19 cellular contexts compared by ENCODE assay signal in the genomic region with DNA sequence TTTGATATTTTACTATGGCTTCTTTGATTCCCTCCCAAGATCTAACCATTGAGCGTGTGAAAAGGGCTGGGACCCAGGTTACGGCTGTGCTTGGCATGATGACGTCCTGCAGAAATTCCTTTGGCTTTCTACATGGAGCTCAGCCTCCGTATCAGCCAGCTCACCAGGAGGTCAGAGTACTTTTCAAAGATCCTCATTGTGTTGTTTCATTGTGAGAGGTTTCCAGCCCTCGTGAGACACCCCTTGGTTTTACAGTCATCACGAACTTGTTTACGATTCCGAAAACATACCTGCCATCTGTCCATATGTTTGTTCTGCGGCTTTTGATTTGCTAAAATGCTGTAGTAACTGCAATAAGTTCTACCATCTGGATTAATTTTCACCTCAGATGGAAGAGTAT.
"Had no signal": no experiment of that assay in that cellular context is flagged by ENCODE, and none has a peak within 500 bp of the region (broad histone marks: within the 10 kb centered on the region; RNA-seq: fewer than 3 reads in every experiment).

No MANE protein-coding gene starts in this region.

- DNase-seq: activated CD4-positive, alpha-beta T cell treated with anti-CD3 and anti-CD28 coated beads, Interleukin-2, amount 50 U/mL, for 48 hours; activated gamma-delta T cell; adrenal gland; effector CD8-positive, alpha-beta T cell; heart left ventricle; kidney; left lung; midbrain; occipital lobe; stimulated activated CD4-positive, alpha-beta T cell treated with anti-CD3 and anti-CD28 coated beads, Interleukin-12 subunit alpha, Interleukin-12 subunit beta, amount 100 ng/mL, for 4 hours; stimulated activated CD4-positive, alpha-beta T cell treated with anti-CD3 and anti-CD28 coated beads, Interleukin-1b, Interleukin-23, amount 100 ng/mL, for 48 hours; stimulated activated CD8-positive, alpha-beta memory T cell treated with anti-CD3 and anti-CD28 coated beads, Interleukin-4, amount 100 ng/mL, for 48 hours; stimulated activated naive CD4-positive, alpha-beta T cell treated with Interleukin-2 at 50 U/mL for 16 hours; thyroid gland had no signal

- H3K4me3 ChIP-seq: adrenal gland, gastroesophageal sphincter, heart left ventricle, left lung, prostate gland, right atrium auricular region, thyroid gland had no signal

- ATAC-seq: activated naive CD4-positive, alpha-beta T cell treated with anti-CD3 and anti-CD28 coated beads, Interleukin-2, amount 50 U/mL, for 72 hours; esophagus mucosa; gastroesophageal sphincter; heart left ventricle; left lung had no signal

- H3K9me3 ChIP-seq: adrenal gland, gastroesophageal sphincter, heart left ventricle, left lung, prostate gland, right atrium auricular region, thyroid gland had no signal

- H3K27ac ChIP-seq: adrenal gland, gastroesophageal sphincter, heart left ventricle, left lung, prostate gland, right atrium auricular region, thyroid gland had no signal

- H3K36me3 ChIP-seq: adrenal gland, gastroesophageal sphincter, heart left ventricle, left lung, prostate gland, right atrium auricular region, thyroid gland had no signal

- H3K4me1 ChIP-seq: adrenal gland, gastroesophageal sphincter, heart left ventricle, left lung, prostate gland, right atrium auricular region, thyroid gland had no signal

- H3K27me3 ChIP-seq: adrenal gland, right atrium auricular region, thyroid gland had no signal
